Comparison of ENCODE assay signal across 8 cellular contexts in the genomic region with DNA sequence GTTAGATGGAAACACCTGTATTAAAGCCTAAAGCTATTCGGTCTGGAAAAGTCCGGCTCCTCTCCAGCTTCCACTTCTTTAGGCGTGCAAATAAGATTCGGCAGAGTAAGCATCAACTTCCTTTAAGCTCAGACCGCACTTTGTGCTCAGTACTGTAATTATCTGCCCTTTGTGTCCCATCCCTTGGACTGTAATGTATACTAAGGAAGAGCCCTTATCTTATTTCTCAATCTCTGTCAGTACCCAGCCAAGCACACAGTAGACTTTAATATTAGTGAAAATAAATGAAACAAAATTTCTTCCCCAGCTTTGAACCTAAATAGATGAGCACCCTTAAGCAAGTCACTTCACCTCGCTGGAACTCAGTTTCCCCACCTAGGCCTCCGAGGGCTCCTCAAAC.
A peak's percentile ranks its signal among the peaks of the same experiment; 100 is the strongest.
DNase-seq lines count a peak whose midpoint lies in the region; ATAC-seq and TF ChIP-seq lines count a peak whose summit lies in the region.

No MANE protein-coding gene starts in this region.

- H3K4me3 ChIP-seq in AG09309 (ENCODE audit: control insufficient read depth, low read depth, low read length) (peak overlapping the region; percentile 62), astrocyte of the spinal cord (ENCODE audit: low read depth, low read length) (peak overlapping the region; percentile 78)

- H3K27ac Mint-ChIP-seq in stimulated activated naive CD8-positive, alpha-beta T cell treated with anti-CD3 and anti-CD28 coated beads, Interleukin-15, Interleukin-2, amounts not matched to agents 100 ng/mL and 50 ng/mL, for 24 hours = peak overlapping the region; percentile 88

- H3K27me3 Mint-ChIP-seq in stimulated activated naive CD8-positive, alpha-beta T cell treated with anti-CD3 and anti-CD28 coated beads, Interleukin-15, Interleukin-2, amounts not matched to agents 100 ng/mL and 50 ng/mL, for 24 hours = no peaks in the 10 kb centered on the region

- H3K9me3 Mint-ChIP-seq in stimulated activated naive CD8-positive, alpha-beta T cell treated with anti-CD3 and anti-CD28 coated beads, Interleukin-15, Interleukin-2, amounts not matched to agents 100 ng/mL and 50 ng/mL, for 24 hours = no peaks in the 10 kb centered on the region

- ATAC-seq in GM19372 (IDR thresholded peaks at IDR 0.05; ENCODE audit: low read depth, unreplicated experiment) = peak; percentile 21

- DNase-seq in AG09309 (ENCODE audit: low read depth) = no peak
- peak; percentile 8 to 31 for DNase-seq in Kasumi-1 (lab: John Stamatoyannopoulos, UW)
- peak; percentile 8 for DNase-seq in astrocyte of the spinal cord (ENCODE audit: low read depth, low spot score)
- peak; percentile 24 for DNase-seq in iris pigment epithelial cell (ENCODE audit: low read depth)
- no peak for DNase-seq in DMS114 treated with DMSO at 0.1 percent for 48 hours (lab: John Stamatoyannopoulos, UW; ENCODE audit: unreplicated experiment)
- no peak for DNase-seq in HK-2 (ENCODE audit: unreplicated experiment)

- peaks cover 55% of the 10 kb centered on the region for H3K4me1 Mint-ChIP-seq in stimulated activated naive CD8-positive, alpha-beta T cell treated with anti-CD3 and anti-CD28 coated beads, Interleukin-15, Interleukin-2, amounts not matched to agents 100 ng/mL and 50 ng/mL, for 24 hours (ENCODE audit: low read depth)

- H3K36me3 Mint-ChIP-seq in stimulated activated naive CD8-positive, alpha-beta T cell treated with anti-CD3 and anti-CD28 coated beads, Interleukin-15, Interleukin-2, amounts not matched to agents 100 ng/mL and 50 ng/mL, for 24 hours (ENCODE audit: low read depth) = peaks cover 26% of the 10 kb centered on the region

- peak overlapping the region; percentile 89 for H3K4me3 Mint-ChIP-seq in stimulated activated naive CD8-positive, alpha-beta T cell treated with anti-CD3 and anti-CD28 coated beads, Interleukin-15, Interleukin-2, amounts not matched to agents 100 ng/mL and 50 ng/mL, for 24 hours

- TF ChIP-seq CTCF in AG09309 (IDR thresholded peaks at IDR 0.05; ENCODE audit: control insufficient read depth, insufficient read depth, low read depth, low read length, missing control alignments) = no peak
- no peak for TF ChIP-seq CTCF in astrocyte of the spinal cord (IDR thresholded peaks at IDR 0.05; ENCODE audit: low read depth, low read length)

- in situ Hi-C loops in astrocyte of the spinal cord (cut with HindIII; ENCODE audit: low sequenced_read_pairs) = no loop called here

Comparison
In these comparisons a context has a peak if more than half of its experiments do, and no peak if none do; other contexts are left out.
1. DNase-seq: peak in Kasumi-1 (2 of 2), astrocyte of the spinal cord (single experiment) and iris pigment epithelial cell (single experiment); none in AG09309 (single experiment), DMS114 treated with DMSO at 0.1 percent for 48 hours (single experiment) and HK-2 (single experiment).